ENCODE assay signal across 1 cellular context in genomic region chr17:58517928-58518609, GRCh38.
TF ChIP-seq lines count a peak whose summit lies in the region.

No MANE protein-coding gene starts in this region.

TF ChIP-seq in HepG2, 621 proteins besides CTCF, POLR2A, EP300 and RAD21 (continued from another document):
- TF ChIP-seq PRDM4 (CRISPR knock-in tag; IDR thresholded peaks at IDR 0.05; ENCODE audit: borderline replicate concordance) (no peak), TARDBP (CRISPR knock-in tag; IDR thresholded peaks at IDR 0.05) (peak; percentile 49), ZNF580 (CRISPR knock-in tag; IDR thresholded peaks at IDR 0.05; ENCODE audit: borderline replicate concordance, low read depth) (peak; percentile 82; the same call in 1 of the 2 replicates), ZUFSP (CRISPR knock-in tag; IDR thresholded peaks at IDR 0.05; ENCODE audit: borderline replicate concordance) (no peak)
